19 cellular contexts compared by ENCODE assay signal in the genomic region with DNA sequence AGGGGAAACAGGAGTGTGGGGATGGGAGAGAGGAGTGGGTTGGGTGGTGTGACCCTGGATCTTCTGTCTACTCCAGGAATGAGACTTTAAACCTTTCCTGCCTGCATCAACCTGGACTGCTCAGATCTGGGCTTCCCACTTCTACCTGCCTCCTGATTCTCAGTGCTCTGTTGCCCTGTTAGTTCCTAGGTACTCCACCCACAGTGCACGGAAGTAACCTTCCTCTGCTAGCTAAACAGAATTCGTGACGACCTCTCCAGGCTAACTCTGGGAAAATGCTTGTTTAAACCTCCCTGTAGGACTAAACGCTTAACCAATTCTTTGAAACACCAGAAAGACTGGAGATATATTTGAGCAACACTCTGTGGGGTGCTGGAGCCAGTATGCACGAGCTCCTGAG.
"Had no signal": no experiment of that assay in that cellular context is flagged by ENCODE, and none has a peak within 500 bp of the region (broad histone marks: within the 10 kb centered on the region; RNA-seq: fewer than 3 reads in every experiment).

No MANE protein-coding gene starts in this region.

- H3K9me3 ChIP-seq: esophagus muscularis mucosa, gastroesophageal sphincter, lower lobe of right lung, ovary, testis had no signal

- H3K27ac ChIP-seq: epithelial cell of prostate, esophagus muscularis mucosa, gastroesophageal sphincter, left ventricle myocardium inferior, lower lobe of right lung, ovary, testis had no signal

- ATAC-seq: effector memory CD8-positive, alpha-beta T cell; gastroesophageal sphincter; lower lobe of right lung; natural killer cell; right cardiac atrium; stimulated activated naive B cell treated with anti-CD40 and anti-IgM and Interleukin-4, amounts not matched to agents 10 μg/mL and 1 μg/mL and 100 μg/mL, for 72 hours; stimulated activated naive CD8-positive, alpha-beta T cell treated with anti-CD3 and anti-CD28 coated beads, Interleukin-15, amount 100 ng/mL, for 72 hours had no signal

- H3K27me3 ChIP-seq: ovary, testis had no signal

- H3K4me3 ChIP-seq: esophagus muscularis mucosa, gastroesophageal sphincter, left ventricle myocardium inferior, lower lobe of right lung, ovary, testis had no signal

- DNase-seq: effector memory CD8-positive, alpha-beta T cell; foreskin fibroblast; glutamatergic neuron; islet precursor cell; left ventricle myocardium inferior; lower lobe of right lung; natural killer cell; nucleus accumbens; ovary; stimulated activated CD4-positive, alpha-beta T cell treated with anti-CD3 and anti-CD28 coated beads, Interleukin-1b, Interleukin-23, amount 100 ng/mL, for 48 hours; stimulated activated CD4-positive, alpha-beta T cell treated with anti-CD3 and anti-CD28 coated beads, Interleukin-4, amount 100 ng/mL, for 24 hours; stimulated activated naive B cell treated with anti-CD40 and anti-IgM and Interleukin-4, amounts not matched to agents 10 μg/mL and 1 μg/mL and 100 μg/mL, for 72 hours; stimulated activated naive CD8-positive, alpha-beta T cell treated with anti-CD3 and anti-CD28 coated beads, Interleukin-15, amount 100 ng/mL, for 72 hours; testis; trophoblast cell had no signal

- H3K36me3 ChIP-seq: esophagus muscularis mucosa, gastroesophageal sphincter, left ventricle myocardium inferior, lower lobe of right lung, ovary had no signal

- H3K4me1 ChIP-seq: gastroesophageal sphincter, left ventricle myocardium inferior, lower lobe of right lung, testis had no signal
